In the genomic region with DNA sequence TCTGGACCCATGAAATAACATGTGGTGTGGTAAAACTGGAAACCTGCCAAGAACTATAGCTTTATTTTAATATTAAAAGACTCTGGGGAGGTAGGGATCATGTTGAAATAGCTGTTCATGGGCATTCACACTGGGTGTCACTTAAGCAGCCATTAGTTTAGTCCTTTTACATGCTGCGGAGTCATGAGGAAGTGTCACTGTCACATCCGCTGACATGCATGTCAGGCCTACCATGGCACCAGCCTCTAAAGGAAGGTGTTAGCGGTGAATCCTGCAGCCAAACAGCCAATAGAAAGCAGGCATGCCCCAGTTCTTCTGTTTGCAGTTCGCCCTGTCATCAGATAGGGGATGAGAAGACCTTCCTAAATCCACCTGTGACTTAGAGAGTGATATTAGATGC, we compare ENCODE assay signal across 31 cellular contexts.
"Had no signal": no experiment of that assay in that cellular context is flagged by ENCODE, and none has a peak within 500 bp of the region (broad histone marks: within the 10 kb centered on the region; RNA-seq: fewer than 3 reads in every experiment).

No MANE protein-coding gene starts in this region.

- H3K27me3 Mint-ChIP-seq: activated CD4-positive, alpha-beta T cell treated with anti-CD3 and anti-CD28 coated beads for 36 hours; activated naive CD4-positive, alpha-beta T cell treated with anti-CD3 and anti-CD28 coated beads, Interleukin-2, amount 10 ng/mL, durations not matched to agents 7 days and 5 days; activated naive CD8-positive, alpha-beta T cell treated with anti-CD3 and anti-CD28 coated beads, Interleukin-2, amount 10 ng/mL, durations not matched to agents 7 days and 5 days had no signal

- H3K4me3 Mint-ChIP-seq: activated CD4-positive, alpha-beta memory T cell treated with anti-CD3 and anti-CD28 coated beads for 36 hours; activated CD4-positive, alpha-beta T cell treated with anti-CD3 and anti-CD28 coated beads for 36 hours; activated CD4-positive, alpha-beta T cell treated with anti-CD3 and anti-CD28 coated beads, Interleukin-2, amount 10 ng/mL, durations not matched to agents 24 days and 14 days; activated CD8-positive, alpha-beta memory T cell treated with anti-CD3 and anti-CD28 coated beads, Interleukin-2, amount 10 ng/mL, durations not matched to agents 7 days and 5 days; activated CD8-positive, alpha-beta T cell treated with anti-CD3 and anti-CD28 coated beads, Interleukin-2, amount 10 ng/mL, durations not matched to agents 7 days and 5 days; activated naive CD4-positive, alpha-beta T cell treated with anti-CD3 and anti-CD28 coated beads, Interleukin-2, amount 10 ng/mL, durations not matched to agents 7 days and 5 days; activated naive CD8-positive, alpha-beta T cell treated with anti-CD3 and anti-CD28 coated beads, Interleukin-2, amount 10 ng/mL, durations not matched to agents 7 days and 5 days; activated T-helper 1 cell treated with anti-CD3 and anti-CD28 coated beads, Interleukin-12 subunit alpha, Interleukin-12 subunit beta, Interleukin-2, Interleukin-4 antibody, amounts not matched to agents 30 ng/mL and 10 ng/mL and 1 ng/mL, durations not matched to agents 14 hours and 24 hours and 36 hours; effector memory CD8-positive, alpha-beta T cell had no signal

- H3K4me1 Mint-ChIP-seq: activated CD4-positive, alpha-beta T cell treated with anti-CD3 and anti-CD28 coated beads for 36 hours; activated CD4-positive, alpha-beta T cell treated with anti-CD3 and anti-CD28 coated beads, Interleukin-2, amount 10 ng/mL, durations not matched to agents 24 days and 14 days; activated CD8-positive, alpha-beta memory T cell treated with anti-CD3 and anti-CD28 coated beads, Interleukin-2, amount 10 ng/mL, durations not matched to agents 7 days and 5 days; activated naive CD4-positive, alpha-beta T cell treated with anti-CD3 and anti-CD28 coated beads, Interleukin-2, amount 10 ng/mL, durations not matched to agents 7 days and 5 days; activated naive CD8-positive, alpha-beta T cell treated with anti-CD3 and anti-CD28 coated beads, Interleukin-2, amount 10 ng/mL, durations not matched to agents 7 days and 5 days had no signal

- H3K4me3 ChIP-seq: esophagus muscularis mucosa, gastrocnemius medialis, heart left ventricle had no signal

- H3K27ac ChIP-seq: brain microvascular endothelial cell, esophagus muscularis mucosa, foreskin keratinocyte, gastrocnemius medialis, heart left ventricle had no signal

- FAIRE-seq: bronchial epithelial cell, colon had no signal

- DNase-seq: activated CD4-positive, alpha-beta memory T cell treated with anti-CD3 and anti-CD28 coated beads for 36 hours; activated CD4-positive, alpha-beta T cell treated with anti-CD3 and anti-CD28 coated beads for 36 hours; activated CD4-positive, alpha-beta T cell treated with anti-CD3 and anti-CD28 coated beads, Interleukin-2, amount 10 ng/mL, durations not matched to agents 24 days and 14 days; activated CD4-positive, CD25-positive, alpha-beta regulatory T cell; activated CD4-positive, CD25-positive, alpha-beta regulatory T cell treated with anti-CD3 and anti-CD28 coated beads, Interleukin-2, amount 50 U/mL, for 72 hours; activated CD8-positive, alpha-beta memory T cell treated with anti-CD3 and anti-CD28 coated beads, Interleukin-2, amount 10 ng/mL, durations not matched to agents 7 days and 5 days; activated CD8-positive, alpha-beta memory T cell treated with anti-CD3 and anti-CD28 coated beads, Interleukin-2, amount 50 U/mL, for 4 hours; activated CD8-positive, alpha-beta T cell treated with anti-CD3 and anti-CD28 coated beads, Interleukin-2, amount 10 ng/mL, durations not matched to agents 7 days and 5 days; activated effector memory CD4-positive, alpha-beta T cell treated with anti-CD3 and anti-CD28 coated beads, Interleukin-2, amount 50 U/mL, for 16 hours; activated naive CD4-positive, alpha-beta T cell treated with anti-CD3 and anti-CD28 coated beads, Interleukin-2, amount 10 ng/mL, durations not matched to agents 7 days and 5 days; activated naive CD8-positive, alpha-beta T cell treated with anti-CD3 and anti-CD28 coated beads, Interleukin-2, amount 10 ng/mL, durations not matched to agents 7 days and 5 days; activated T-cell treated with anti-CD3 and anti-CD28 coated beads, Interleukin-2, amount 50 U/mL, for 1 hour; activated T-cell treated with anti-CD3 and anti-CD28 coated beads, Interleukin-2, amount 50 U/mL, for 48 hours; brain microvascular endothelial cell; caudate nucleus; cortex of kidney; dermis blood vessel endothelial cell; effector CD4-positive, alpha-beta T cell; effector memory CD8-positive, alpha-beta T cell; erythroblast; gastrocnemius medialis; glutamatergic neuron; heart left ventricle; T-helper 2 cell had no signal

- H3K9me3 ChIP-seq: esophagus muscularis mucosa, gastrocnemius medialis, heart left ventricle had no signal

- ATAC-seq: activated CD4-positive, alpha-beta T cell treated with anti-CD3 and anti-CD28 coated beads for 36 hours; activated CD8-positive, alpha-beta memory T cell treated with anti-CD3 and anti-CD28 coated beads, Interleukin-2, amount 10 ng/mL, durations not matched to agents 7 days and 5 days; activated CD8-positive, alpha-beta T cell treated with anti-CD3 and anti-CD28 coated beads, Interleukin-2, amount 10 ng/mL, durations not matched to agents 7 days and 5 days; activated naive CD4-positive, alpha-beta T cell treated with anti-CD3 and anti-CD28 coated beads, Interleukin-2, amount 50 U/mL, for 72 hours; effector memory CD8-positive, alpha-beta T cell; foreskin keratinocyte; gastrocnemius medialis; heart left ventricle had no signal

- H3K9me3 Mint-ChIP-seq: activated CD4-positive, alpha-beta memory T cell treated with anti-CD3 and anti-CD28 coated beads for 36 hours; activated CD4-positive, alpha-beta T cell treated with anti-CD3 and anti-CD28 coated beads, Interleukin-2, amount 10 ng/mL, durations not matched to agents 24 days and 14 days; activated naive CD4-positive, alpha-beta T cell treated with anti-CD3 and anti-CD28 coated beads, Interleukin-2, amount 10 ng/mL, durations not matched to agents 7 days and 5 days; activated naive CD4-positive, alpha-beta T cell treated with anti-CD3 and anti-CD28 coated beads, Interleukin-2, amount 50 U/mL, for 72 hours; activated naive CD8-positive, alpha-beta T cell treated with anti-CD3 and anti-CD28 coated beads, Interleukin-2, amount 10 ng/mL, durations not matched to agents 7 days and 5 days; activated T-helper 1 cell treated with anti-CD3 and anti-CD28 coated beads, Interleukin-12 subunit alpha, Interleukin-12 subunit beta, Interleukin-2, Interleukin-4 antibody, amounts not matched to agents 30 ng/mL and 10 ng/mL and 1 ng/mL, durations not matched to agents 14 hours and 24 hours and 36 hours; activated T-helper 2 cell treated with anti-CD3 and anti-CD28 coated beads, Interferon-gamma antibody, Interleukin-2, Interleukin-4, amounts not matched to agents 10 μg/mL and 5 μg/mL and 100 μg/mL, durations not matched to agents 14 hours and 24 hours and 36 hours; effector memory CD8-positive, alpha-beta T cell had no signal

- H3K27me3 ChIP-seq: brain microvascular endothelial cell, esophagus muscularis mucosa, foreskin keratinocyte, gastrocnemius medialis had no signal

- H3K36me3 ChIP-seq: brain microvascular endothelial cell, esophagus muscularis mucosa, gastrocnemius medialis, heart left ventricle had no signal

- H3K36me3 Mint-ChIP-seq: activated CD4-positive, alpha-beta memory T cell treated with anti-CD3 and anti-CD28 coated beads for 36 hours; activated CD8-positive, alpha-beta memory T cell treated with anti-CD3 and anti-CD28 coated beads, Interleukin-2, amount 10 ng/mL, durations not matched to agents 7 days and 5 days; activated naive CD4-positive, alpha-beta T cell treated with anti-CD3 and anti-CD28 coated beads, Interleukin-2, amount 10 ng/mL, durations not matched to agents 7 days and 5 days; activated naive CD4-positive, alpha-beta T cell treated with anti-CD3 and anti-CD28 coated beads, Interleukin-2, amount 50 U/mL, for 72 hours; activated naive CD8-positive, alpha-beta T cell treated with anti-CD3 and anti-CD28 coated beads, Interleukin-2, amount 10 ng/mL, durations not matched to agents 7 days and 5 days had no signal

- H3K27ac Mint-ChIP-seq: activated CD4-positive, alpha-beta memory T cell treated with anti-CD3 and anti-CD28 coated beads for 36 hours; activated CD4-positive, alpha-beta T cell treated with anti-CD3 and anti-CD28 coated beads for 36 hours; activated CD4-positive, alpha-beta T cell treated with anti-CD3 and anti-CD28 coated beads, Interleukin-2, amount 10 ng/mL, durations not matched to agents 24 days and 14 days; activated CD8-positive, alpha-beta memory T cell treated with anti-CD3 and anti-CD28 coated beads, Interleukin-2, amount 10 ng/mL, durations not matched to agents 7 days and 5 days; activated CD8-positive, alpha-beta T cell treated with anti-CD3 and anti-CD28 coated beads, Interleukin-2, amount 10 ng/mL, durations not matched to agents 7 days and 5 days; activated naive CD4-positive, alpha-beta T cell treated with anti-CD3 and anti-CD28 coated beads, Interleukin-2, amount 10 ng/mL, durations not matched to agents 7 days and 5 days; activated naive CD4-positive, alpha-beta T cell treated with anti-CD3 and anti-CD28 coated beads, Interleukin-2, amount 50 U/mL, for 72 hours; activated naive CD8-positive, alpha-beta T cell treated with anti-CD3 and anti-CD28 coated beads, Interleukin-2, amount 10 ng/mL, durations not matched to agents 7 days and 5 days; activated T-helper 1 cell treated with anti-CD3 and anti-CD28 coated beads, Interleukin-12 subunit alpha, Interleukin-12 subunit beta, Interleukin-2, Interleukin-4 antibody, amounts not matched to agents 30 ng/mL and 10 ng/mL and 1 ng/mL, durations not matched to agents 14 hours and 24 hours and 36 hours; activated T-helper 2 cell treated with anti-CD3 and anti-CD28 coated beads, Interferon-gamma antibody, Interleukin-2, Interleukin-4, amounts not matched to agents 10 μg/mL and 5 μg/mL and 100 μg/mL, durations not matched to agents 14 hours and 24 hours and 36 hours; effector memory CD8-positive, alpha-beta T cell had no signal
